ENCODE assay signal across 11 cellular contexts in genomic region chr14:90556050-90556477, GRCh38.
A peak's percentile ranks its signal among the peaks of the same experiment; 100 is the strongest.
DNase-seq lines count a peak whose midpoint lies in the region; ATAC-seq, FAIRE-seq and TF ChIP-seq lines count a peak whose summit lies in the region.
"Had no signal": no experiment of that assay in that cellular context is flagged by ENCODE, and none has a peak within 500 bp of the region (broad histone marks: within the 10 kb centered on the region; RNA-seq: fewer than 3 reads in every experiment).

No MANE protein-coding gene starts in this region.

- peak overlapping the region; percentile 85; the same call in 1 of the 2 replicates for H2BK12ac ChIP-seq in H1 (ENCODE audit: low read depth, low read length)

- ATAC-seq in HG03520 (IDR thresholded peaks at IDR 0.05; ENCODE audit: unreplicated experiment) = no peak
- no peak for ATAC-seq in GM18870 (IDR thresholded peaks at IDR 0.05; ENCODE audit: unreplicated experiment)

- no peak for TF ChIP-seq CTCF in H1 (IDR thresholded peaks at IDR 0.05; ENCODE audit: control extremely low read depth in 1 of 3, insufficient read depth in 1 of 3, low read depth in 1 of 3, low read length in 3 of 3)

- no peak overlapping the region; a peak in 1 of 7 replicates for H3K9ac ChIP-seq in H1 (replicated peaks in 1 of 4; ENCODE audit: extremely low read depth in 1 of 4, low read depth in 3 of 4, low read length in 3 of 4)

- peak overlapping the region; percentile 92; the same call in 1 of the 2 replicates for H4K8ac ChIP-seq in H1 (ENCODE audit: extremely low read depth, insufficient read depth, low read length)

- peak overlapping the region; percentile 25 to 39; a peak in 2 of 4 replicates for H3K4me2 ChIP-seq in H1 (ENCODE audit: insufficient read depth in 1 of 2, low read depth in 2 of 2, low read length in 2 of 2)

- no peak overlapping the region for H3K14ac ChIP-seq in H1 (ENCODE audit: insufficient read length)

- H3K4ac ChIP-seq in H1 (replicated peaks; ENCODE audit: insufficient read length, low read depth, low read length) = no peak overlapping the region

- H3K56ac ChIP-seq in H1 (replicated peaks; ENCODE audit: insufficient read length, low read depth, low read length) = no peak overlapping the region

- H3K36me3 ChIP-seq in H1 (ENCODE audit: control insufficient read depth in 2 of 4, insufficient read depth in 4 of 4, low read length in 3 of 4) = no peaks in the 10 kb centered on the region

- H3K23me2 ChIP-seq in H1 (ENCODE audit: low read depth, low read length) = no peaks in the 10 kb centered on the region

- no peaks in the 10 kb centered on the region for H3K79me2 ChIP-seq in H1 (ENCODE audit: control insufficient read depth in 1 of 2, insufficient read depth in 2 of 2, low read length in 2 of 2)

- TF ChIP-seq RAD21 in H1 (IDR thresholded peaks at IDR 0.05 in 1 of 2, conservative IDR thresholded peaks at IDR 0.05 in 1 of 2; ENCODE audit: low read depth in 2 of 2, low read length in 2 of 2) = 0 out of 4 replicates have a peak, but pooled peaks have one; percentile 4 to 13

- no peak for TF ChIP-seq POLR2A in H1 (IDR thresholded peaks at IDR 0.05; ENCODE audit: control extremely low read depth in 1 of 2, low read depth in 2 of 2, low read length in 2 of 2)

- H2BK5ac ChIP-seq in H1 (ENCODE audit: low read depth, low read length) = peak overlapping the region; percentile 71; the same call in 1 of the 2 replicates

- H2BK20ac ChIP-seq in H1 (ENCODE audit: low read length) = peak overlapping the region; percentile 86

- no peak overlapping the region for H3K4me3 ChIP-seq in H1 (ENCODE audit: extremely low read depth in 1 of 4, insufficient read depth in 2 of 4, low read depth in 3 of 4, low read length in 4 of 4)
- H3K4me3 ChIP-seq: thoracic aorta had no signal

- peaks cover 0 to 3% of the 10 kb centered on the region in 2 experiments; a peak in 1 of 4 replicates for H3K9me3 ChIP-seq in H1 (ENCODE audit: insufficient read depth in 2 of 2, low read depth in 1 of 2, low read length in 1 of 2)
- H3K9me3 ChIP-seq: thoracic aorta had no signal

- H4K5ac ChIP-seq in H1 (ENCODE audit: insufficient read length, low read depth, low read length) = no peak overlapping the region

- no peak overlapping the region for H2AK5ac ChIP-seq in H1 (ENCODE audit: low read depth, low read length)

- no peak overlapping the region for H2BK120ac ChIP-seq in H1 (replicated peaks; ENCODE audit: low read depth, low read length)

- 51% methylated on average over 11 of the region's 15 CpGs; no CpG with 5 or more reads in 1 of the 2 experiments for WGBS in H1 (ENCODE audit: extremely low coverage in 1 of 2, insufficient coverage in 1 of 2, insufficient read length in 1 of 2, insufficient replicate concordance in 2 of 2, low coverage in 1 of 2, low lambda C conversion rate in 2 of 2, missing lambda C conversion rate in 1 of 2), 2 experiments

- H4K91ac ChIP-seq in H1 (replicated peaks; ENCODE audit: insufficient read length, low read length) = no peak overlapping the region

- H3K27me3 ChIP-seq in H1 (replicated peaks in 1 of 4; ENCODE audit: control insufficient read depth in 3 of 4, extremely low read depth in 1 of 4, insufficient read depth in 3 of 4, low read length in 3 of 4) = no peaks in the 10 kb centered on the region; a peak in 1 of 7 replicates

- peak overlapping the region; percentile 83; the same call in 1 of the 2 replicates for H3K18ac ChIP-seq in H1 (ENCODE audit: extremely low read depth, low read length)

- DNase-seq in OCI-M1 (lab: John Stamatoyannopoulos, UW) (peak; percentile 3), H1 (ENCODE audit: low read depth in 1 of 2, low spot score in 2 of 2) (peak in 1 of 2 experiments; percentile 74), medulla oblongata (ENCODE audit: extremely low spot score) (peak; percentile 52), substantia nigra (lab: John Stamatoyannopoulos, UW) (peak in 32 of 49 donors; percentile 17 to 80 (median 52)), NCI-H748 (lab: John Stamatoyannopoulos, UW; ENCODE audit: unreplicated experiment) (no peak)
- DNase-seq: activated T-cell treated with anti-CD3 and anti-CD28 coated beads, Interleukin-2, amount 50 U/mL, for 24 hours; KG1 had no signal

- H2AFZ ChIP-seq in H1 (ENCODE audit: low read length) = no peak overlapping the region

- CTCF ChIA-PET in H1 (lab: Charles Lee; ENCODE audit: partially characterized antibody) = interaction anchor here (0.5 to 1.8 kb wide), 6 partner anchors 9 to 201 kb away, joined by 3 to 4 read pairs (median 4); no protein-coding TSS in a partner anchor

- no peak for FAIRE-seq in H1 (lab: Jason Lieb, UNC)
- FAIRE-seq: keratinocyte had no signal

- H3K4me1 ChIP-seq in H1 (replicated peaks in 1 of 4; ENCODE audit: control insufficient read depth in 3 of 4, insufficient read depth in 4 of 4, low read length in 3 of 4) = peaks cover 0 to 17% (median 14%) of the 10 kb centered on the region in 4 experiments; a peak in 6 of 7 replicates

- POLR2A ChIA-PET in H1 (lab: Charles Lee; ENCODE audit: partially characterized antibody) = interaction anchor here (0.8 to 1.4 kb wide), 3 partner anchors 8 to 159 kb away, joined by 3 to 4 read pairs (median 3); partner anchors contain the start of gene CALM1

- peak in 1 of 2 experiments; percentile 21; a peak in 1 of 3 replicates for TF ChIP-seq EP300 in H1 (IDR thresholded peaks at IDR 0.05; ENCODE audit: borderline replicate concordance in 1 of 2, low read depth in 2 of 2, low read length in 2 of 2)

- no peaks in the 10 kb centered on the region for H3K79me1 ChIP-seq in H1 (ENCODE audit: low read depth, low read length)

- H4K20me1 ChIP-seq in H1 (replicated peaks in 1 of 2; ENCODE audit: control insufficient read depth in 1 of 2, insufficient read depth in 2 of 2, low read length in 2 of 2) = no peaks in the 10 kb centered on the region

- H3K23ac ChIP-seq in H1 (ENCODE audit: insufficient read length) = no peak overlapping the region

- no peak overlapping the region for H2BK15ac ChIP-seq in H1 (ENCODE audit: low read length)

- H3K27ac ChIP-seq in H1 (ENCODE audit: low read depth, low read length) (no peak overlapping the region), substantia nigra (ENCODE audit: low read depth, low read length, poor library complexity, severe bottlenecking) (peak overlapping the region; percentile 99)
- H3K27ac ChIP-seq: thoracic aorta had no signal

TF ChIP-seq in H1, 55 proteins besides CTCF, POLR2A, EP300 and RAD21 (continues in another document):
- TF ChIP-seq GABPA (IDR thresholded peaks at IDR 0.05; ENCODE audit: borderline replicate concordance, insufficient read depth, low read length) = no peak
- TF ChIP-seq JUN (IDR thresholded peaks at IDR 0.05; ENCODE audit: low read depth, low read length) = no peak
- TF ChIP-seq CBX8 (IDR thresholded peaks at IDR 0.05; ENCODE audit: borderline replicate concordance, low read depth, low read length) = no peak
- no peak for TF ChIP-seq KDM1A (IDR thresholded peaks at IDR 0.05; ENCODE audit: borderline replicate concordance, low read length)
- TF ChIP-seq POLR2AphosphoS5 (IDR thresholded peaks at IDR 0.05; ENCODE audit: low read depth, low read length) = no peak
- no peak for TF ChIP-seq EGR1 (IDR thresholded peaks at IDR 0.05; ENCODE audit: borderline replicate concordance, low read depth, low read length)
- TF ChIP-seq KDM5A (IDR thresholded peaks at IDR 0.05; ENCODE audit: low read length) = no peak
- no peak for TF ChIP-seq MAFK (IDR thresholded peaks at IDR 0.05; ENCODE audit: low read depth, low read length)
- TF ChIP-seq NRF1 (IDR thresholded peaks at IDR 0.05; ENCODE audit: low read depth, low read length) = no peak
- no peak for TF ChIP-seq CBX5 (IDR thresholded peaks at IDR 0.05; ENCODE audit: low read depth, low read length)
- TF ChIP-seq CREB1 (IDR thresholded peaks at IDR 0.05) = 0 out of 2 replicates have a peak, but pooled peaks have one; percentile 12
- no peak for TF ChIP-seq SUZ12 (IDR thresholded peaks at IDR 0.05; ENCODE audit: low read length)
- no peak for TF ChIP-seq RXRA (IDR thresholded peaks at IDR 0.05; ENCODE audit: insufficient read depth, low read depth, low read length)
- TF ChIP-seq, protein P1, sequence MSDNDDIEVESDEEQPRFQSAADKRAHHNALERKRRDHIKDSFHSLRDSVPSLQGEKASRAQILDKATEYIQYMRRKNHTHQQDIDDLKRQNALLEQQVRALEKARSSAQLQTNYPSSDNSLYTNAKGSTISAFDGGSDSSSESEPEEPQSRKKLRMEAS (IDR thresholded peaks at IDR 0.05) = peak; percentile 90
- TF ChIP-seq SIN3A (conservative IDR thresholded peaks at IDR 0.05 in 1 of 2, IDR thresholded peaks at IDR 0.05 in 1 of 2; ENCODE audit: low read depth in 1 of 2, low read length in 2 of 2) = peak; percentile 12 to 67; a peak in 1 of 4 replicates
- no peak for TF ChIP-seq ATF3 (IDR thresholded peaks at IDR 0.05; ENCODE audit: insufficient read depth, low read depth, low read length)
- no peak for TF ChIP-seq CHD1 (IDR thresholded peaks at IDR 0.05; ENCODE audit: low read depth, low read length)
- no peak for TF ChIP-seq TCF12 (IDR thresholded peaks at IDR 0.05; ENCODE audit: low read depth, low read length)
- TF ChIP-seq TAF1 (IDR thresholded peaks at IDR 0.05; ENCODE audit: low read depth, low read length) = no peak
- no peak for TF ChIP-seq SIRT6 (IDR thresholded peaks at IDR 0.05; ENCODE audit: low read length)
- no peak for TF ChIP-seq GTF2F1 (IDR thresholded peaks at IDR 0.05; ENCODE audit: borderline replicate concordance, low read depth, low read length)
- peak; percentile 62 for TF ChIP-seq SP1 (IDR thresholded peaks at IDR 0.05; ENCODE audit: low read depth, low read length)
- no peak for TF ChIP-seq BRCA1 (IDR thresholded peaks at IDR 0.05; ENCODE audit: low read depth, low read length)
- no peak for TF ChIP-seq JUND (IDR thresholded peaks at IDR 0.05; ENCODE audit: low read length)
- TF ChIP-seq FOSL1 (IDR thresholded peaks at IDR 0.05; ENCODE audit: insufficient read depth, low read depth, low read length) = no peak
- peak; percentile 66; the same call in 1 of the 2 replicates for TF ChIP-seq E2F6 (IDR thresholded peaks at IDR 0.05)
- TF ChIP-seq TEAD4 (IDR thresholded peaks at IDR 0.05; ENCODE audit: low read depth, low read length) = peak; percentile 89
- TF ChIP-seq RBBP5 (IDR thresholded peaks at IDR 0.05; ENCODE audit: borderline replicate concordance, low read depth, low read length) = peak; percentile 92; the same call in 1 of the 2 replicates
